In genomic region chr18:62614499-62614898, GRCh38 we compare ENCODE assay signal across 21 cellular contexts.
DNase-seq lines count a peak whose midpoint lies in the region; ATAC-seq and TF ChIP-seq lines count a peak whose summit lies in the region.
"Had no signal": no experiment of that assay in that cellular context is flagged by ENCODE, and none has a peak within 500 bp of the region (broad histone marks: within the 10 kb centered on the region; RNA-seq: fewer than 3 reads in every experiment).

No MANE protein-coding gene starts in this region.

- no peak overlapping the region for H3K9ac ChIP-seq in H9 (ENCODE audit: extremely low read depth, insufficient read length, low read length)
- H3K9ac ChIP-seq: SK-N-SH had no signal

- H4K5ac ChIP-seq in H9 (ENCODE audit: insufficient read length, low read depth, low read length) = no peak overlapping the region

- in situ Hi-C loops in brain microvascular endothelial cell (cut with HindIII; ENCODE audit: low pct_ligation_motif_present, low sequenced_read_pairs) = loop anchor here (25.0 kb wide), 1 partner anchor 348 kb away; no protein-coding TSS in a partner anchor

- no peak overlapping the region for H3K4me3 Mint-ChIP-seq in H9
- no peak overlapping the region for H3K4me3 Mint-ChIP-seq in stimulated activated naive B cell treated with anti-CD40 and anti-IgM and Interleukin-4, amounts not matched to agents 10 μg/mL and 1 μg/mL and 100 μg/mL, for 72 hours
- H3K4me3 Mint-ChIP-seq: T-helper 1 cell treated with Interleukin-12 subunit alpha and Interleukin-12 subunit beta and Interleukin-4 antibody, amounts not matched to agents 30 μg/mL and 1 μg/mL, for 36 hours had no signal

- H3K79me1 ChIP-seq in H9 (ENCODE audit: insufficient read depth, low read depth, low read length, poor library complexity, severe bottlenecking) = no peaks in the 10 kb centered on the region

- H4K20me1 ChIP-seq in H9 (ENCODE audit: control insufficient read depth, insufficient read depth, insufficient read length) = no peaks in the 10 kb centered on the region

- no peak overlapping the region for H3K27ac Mint-ChIP-seq in H9
- no peak overlapping the region for H3K27ac Mint-ChIP-seq in stimulated activated naive B cell treated with anti-CD40 and anti-IgM and Interleukin-4, amounts not matched to agents 10 μg/mL and 1 μg/mL and 100 μg/mL, for 72 hours
- H3K27ac Mint-ChIP-seq: T-helper 1 cell treated with Interleukin-12 subunit alpha and Interleukin-12 subunit beta and Interleukin-4 antibody, amounts not matched to agents 30 μg/mL and 1 μg/mL, for 36 hours had no signal

- no peak overlapping the region for H2BK20ac ChIP-seq in H9 (ENCODE audit: low read depth, low read length, poor library complexity, severe bottlenecking)

- no peak overlapping the region for H2AK5ac ChIP-seq in H9 (ENCODE audit: insufficient read length, low read length)

- H3K27me3 ChIP-seq in H9 (ENCODE audit: insufficient read depth, low read length) (no peaks in the 10 kb centered on the region), brain microvascular endothelial cell (replicated peaks) (peaks cover 12% of the 10 kb centered on the region), BE2C (no peaks in the 10 kb centered on the region; the same call in 1 of the 2 replicates)

- no peak for DNase-seq in H9
- peak; percentile 11 for DNase-seq in NOMO-1 treated with DMSO at 0.1 percent for 48 hours (lab: John Stamatoyannopoulos, UW; ENCODE audit: unreplicated experiment)
- DNase-seq in caudate nucleus (lab: John Stamatoyannopoulos, UW) = peak in 15 of 61 donors; percentile 3 to 42 (median 22)
- DNase-seq in stimulated activated naive B cell treated with anti-CD40 and anti-IgM and Interleukin-4, amounts not matched to agents 10 μg/mL and 1 μg/mL and 100 μg/mL, for 72 hours = no peak
- DNase-seq in T-helper 1 cell = no peak
- DNase-seq in brain microvascular endothelial cell = no peak
- no peak for DNase-seq in BE2C
- DNase-seq: Caco-2, DMS153, GDM1, HCEC 1CT, NCI-H1092 treated with DMSO at 0.1 percent for 48 hours, NCI-H1694, NCI-H2081 treated with DMSO at 0.1 percent for 48 hours, NCI-H446 treated with DMSO at 0.1 percent for 48 hours, PC-3, RPMI8226, SHP77 treated with DMSO at 0.1 percent for 48 hours, SK-N-SH had no signal

- no peak overlapping the region for H4K91ac ChIP-seq in H9 (ENCODE audit: insufficient read length, low read depth, low read length)

- no peaks in the 10 kb centered on the region for H3K79me2 ChIP-seq in H9 (ENCODE audit: insufficient read depth, low read length)

- no peak overlapping the region for H2BK15ac ChIP-seq in H9 (ENCODE audit: low read depth, low read length)

- no CpG with 5 or more reads among the region's 9 CpGs for whole genome bisulfite sequencing in H9 (ENCODE audit: extremely low coverage, insufficient read length, low lambda C conversion rate)

- H2AFZ ChIP-seq in H9 (ENCODE audit: low read length) = no peak overlapping the region

- TF ChIP-seq CTCF in H9 (conservative IDR thresholded peaks at IDR 0.05) = no peak
- no peak for TF ChIP-seq CTCF in brain microvascular endothelial cell (IDR thresholded peaks at IDR 0.05; ENCODE audit: low read depth, low read length, missing control alignments)
- no peak for TF ChIP-seq CTCF in BE2C (IDR thresholded peaks at IDR 0.05; ENCODE audit: low read depth, low read length)

- H3K4me3 ChIP-seq in brain microvascular endothelial cell (ENCODE audit: low read depth, low read length) (no peak overlapping the region), BE2C (ENCODE audit: low read depth, low read length) (no peak overlapping the region)

- H3K4me1 ChIP-seq in H9 (ENCODE audit: insufficient read depth, low read length) = peaks cover 4% of the 10 kb centered on the region; the same call in 1 of the 2 replicates
- no peaks in the 10 kb centered on the region for H3K4me1 ChIP-seq in BE2C
- H3K4me1 ChIP-seq: Caco-2 had no signal

- no peak overlapping the region for H4K8ac ChIP-seq in H9 (replicated peaks; ENCODE audit: insufficient read length, low read depth, low read length)

- H3K18ac ChIP-seq in H9 (ENCODE audit: insufficient read length, low read depth, low read length) = no peak overlapping the region

- H2BK5ac ChIP-seq in H9 (ENCODE audit: insufficient read length, low read length) = no peak overlapping the region

- peaks cover 20 to 25% of the 10 kb centered on the region in 2 experiments for H3K4me1 Mint-ChIP-seq in H9
- H3K4me1 Mint-ChIP-seq in stimulated activated naive B cell treated with anti-CD40 and anti-IgM and Interleukin-4, amounts not matched to agents 10 μg/mL and 1 μg/mL and 100 μg/mL, for 72 hours = peaks cover 12 to 29% of the 10 kb centered on the region in 2 donors

- peaks cover 2% of the 10 kb centered on the region; the same call in 1 of the 2 replicates for H3K27me3 Mint-ChIP-seq in H9 (ENCODE audit: low read depth)
- peaks cover 4 to 11% of the 10 kb centered on the region in 2 donors for H3K27me3 Mint-ChIP-seq in stimulated activated naive B cell treated with anti-CD40 and anti-IgM and Interleukin-4, amounts not matched to agents 10 μg/mL and 1 μg/mL and 100 μg/mL, for 72 hours

- H3K9me3 Mint-ChIP-seq in H9 = no peaks in the 10 kb centered on the region
- no peaks in the 10 kb centered on the region for H3K9me3 Mint-ChIP-seq in stimulated activated naive B cell treated with anti-CD40 and anti-IgM and Interleukin-4, amounts not matched to agents 10 μg/mL and 1 μg/mL and 100 μg/mL, for 72 hours
- H3K9me3 Mint-ChIP-seq: CD14-positive monocyte; T-helper 1 cell treated with Interleukin-12 subunit alpha and Interleukin-12 subunit beta and Interleukin-4 antibody, amounts not matched to agents 30 μg/mL and 1 μg/mL, for 36 hours had no signal

- no peak overlapping the region for H3K4ac ChIP-seq in H9 (ENCODE audit: low read depth, low read length)

- H3K9me3 ChIP-seq in H9 (ENCODE audit: control insufficient read depth, low read depth, low read length) (no peaks in the 10 kb centered on the region), BE2C (no peaks in the 10 kb centered on the region)
- H3K9me3 ChIP-seq: Caco-2, SK-N-SH had no signal

- peak overlapping the region; percentile 54 for H3K23ac ChIP-seq in H9 (ENCODE audit: insufficient read length, low read depth, low read length)

- H3K27ac ChIP-seq in H9 (ENCODE audit: insufficient read length, low read depth, low read length) (no peak overlapping the region), caudate nucleus (ENCODE audit: low read depth, low read length) (peak overlapping the region; percentile 76), brain microvascular endothelial cell (no peak overlapping the region)

- H2BK12ac ChIP-seq in H9 (ENCODE audit: insufficient read length, low read depth, low read length) = no peak overlapping the region

- H3K14ac ChIP-seq in H9 (ENCODE audit: insufficient read depth, low read length) = 0 out of 2 replicates have a peak overlapping the region, but pooled peaks have one; percentile 15

- H3T11ph ChIP-seq in H9 (ENCODE audit: low read length) = no peak overlapping the region

- H3K23me2 ChIP-seq in H9 (ENCODE audit: insufficient read length, low read depth, low read length, poor library complexity, severe bottlenecking) = no peaks in the 10 kb centered on the region

- no peak overlapping the region for H3K56ac ChIP-seq in H9 (ENCODE audit: insufficient read length, low read depth, low read length)

- H3K36me3 Mint-ChIP-seq in H9 (ENCODE audit: insufficient read depth in 1 of 3, low read depth in 3 of 3) = no peaks in the 10 kb centered on the region
- H3K36me3 Mint-ChIP-seq in stimulated activated naive B cell treated with anti-CD40 and anti-IgM and Interleukin-4, amounts not matched to agents 10 μg/mL and 1 μg/mL and 100 μg/mL, for 72 hours = no peaks in the 10 kb centered on the region
- H3K36me3 Mint-ChIP-seq: CD14-positive monocyte had no signal

- no peak overlapping the region for H2BK120ac ChIP-seq in H9 (ENCODE audit: low read depth, low read length, poor library complexity, severe bottlenecking)

- H3K36me3 ChIP-seq in brain microvascular endothelial cell (replicated peaks) (no peaks in the 10 kb centered on the region), BE2C (no peaks in the 10 kb centered on the region)

- ATAC-seq in stimulated activated naive B cell treated with anti-CD40 and anti-IgM and Interleukin-4, amounts not matched to agents 10 μg/mL and 1 μg/mL and 100 μg/mL, for 72 hours (replicated peaks) = peak; percentile 35 to 42
- ATAC-seq: PC-3 had no signal

- H3K4me2 ChIP-seq in H9 (ENCODE audit: insufficient read depth, insufficient read length, low read length) = no peak overlapping the region
- H3K4me2 ChIP-seq: SK-N-SH had no signal
